8 cellular contexts compared by ENCODE assay signal in genomic region chr19:2739602-2740313, GRCh38. TPM values are rescaled to one million over a fixed set of nuclear protein-coding genes. Genes with fewer than 3 reads are reported as not detected.
A peak's percentile ranks its signal among the peaks of the same experiment; 100 is the strongest.
DNase-seq lines count a peak whose midpoint lies in the region; ATAC-seq and TF ChIP-seq lines count a peak whose summit lies in the region.

TSS of gene SLC39A3 (minus strand) at chr19:2740017. CDS start at chr19:2737257, 2,760 bp downstream.

- no peak within 1 kb of the TSS for H2BK20ac ChIP-seq in H9 (ENCODE audit: low read depth, low read length, poor library complexity, severe bottlenecking)

- H3K18ac ChIP-seq in H9 (ENCODE audit: insufficient read length, low read depth, low read length), result no peak within 1 kb of the TSS

- H3K36me3 ChIP-seq in MM.1S (replicated peaks; ENCODE audit: insufficient read depth, low read length), result no peaks in the 10 kb centered on the region; the same call in 1 of the 2 replicates

- H3K27ac Mint-ChIP-seq in H9 (peak within 1 kb of the TSS in 1 of 3 experiments; percentile 70; a peak in 1 of 7 replicates), nephron (no peak within 1 kb of the TSS)

- H4K20me1 ChIP-seq in H9 (ENCODE audit: control insufficient read depth, insufficient read depth, insufficient read length) (no peaks in the 10 kb centered on the region), MM.1S (ENCODE audit: insufficient read depth, low read length) (no peaks in the 10 kb centered on the region)

- H3K79me2 ChIP-seq in H9 (ENCODE audit: insufficient read depth, low read length), result no peaks in the 10 kb centered on the region
- peaks cover 35% of the 10 kb centered on the region for H3K79me2 ChIP-seq in MM.1S (ENCODE audit: low read length)

- H3T11ph ChIP-seq in H9 (ENCODE audit: low read length), result no peak within 1 kb of the TSS

- peak within 1 kb of the TSS; percentile 81 to 88 for H3K4me3 Mint-ChIP-seq in H9
- peak within 1 kb of the TSS; percentile 83 to 87 (median 85) for H3K4me3 Mint-ChIP-seq in nephron

- peak within 1 kb of the TSS; percentile 89 for H3K4me2 ChIP-seq in H9 (ENCODE audit: insufficient read depth, insufficient read length, low read length)
- H3K4me2 ChIP-seq in MM.1S (ENCODE audit: low read depth, low read length), result peak within 1 kb of the TSS; percentile 70

- H3K4me3 ChIP-seq in MM.1S (ENCODE audit: low read length) (peak within 1 kb of the TSS; percentile 97), fibroblast of the aortic adventitia (ENCODE audit: low read depth, low read length) (peak within 1 kb of the TSS; percentile 97)

- H4K91ac ChIP-seq in H9 (ENCODE audit: insufficient read length, low read depth, low read length), result no peak within 1 kb of the TSS

- no peak within 1 kb of the TSS for H3K56ac ChIP-seq in H9 (ENCODE audit: insufficient read length, low read depth, low read length)

- H3K36me3 Mint-ChIP-seq in H9 (ENCODE audit: insufficient read depth in 1 of 3, low read depth in 3 of 3) (peaks cover 26 to 29% (median 26%) of the 10 kb centered on the region in 3 experiments), nephron (ENCODE audit: low read depth) (peaks cover 17% of the 10 kb centered on the region)

- no peak within 1 kb of the TSS; the same call in 1 of the 2 replicates for H3K14ac ChIP-seq in H9 (ENCODE audit: insufficient read depth, low read length)

- H3K4me1 ChIP-seq in H9 (ENCODE audit: insufficient read depth, low read length) (no peaks in the 10 kb centered on the region), MM.1S (ENCODE audit: low read length) (no peaks in the 10 kb centered on the region)

- peak within 1 kb of the TSS; percentile 59 for H3K9ac ChIP-seq in H9 (ENCODE audit: extremely low read depth, insufficient read length, low read length)
- H3K9ac ChIP-seq in MM.1S (ENCODE audit: low read length), result peak within 1 kb of the TSS; percentile 79

- peaks cover 5% of the 10 kb centered on the region for H3K23me2 ChIP-seq in H9 (ENCODE audit: insufficient read length, low read depth, low read length, poor library complexity, severe bottlenecking)

- H2BK12ac ChIP-seq in H9 (ENCODE audit: insufficient read length, low read depth, low read length), result no peak within 1 kb of the TSS

- no peak within 1 kb of the TSS for H2BK5ac ChIP-seq in H9 (ENCODE audit: insufficient read length, low read length)

- H3K4me1 Mint-ChIP-seq in H9 (peaks cover 5 to 6% of the 10 kb centered on the region in 2 experiments), nephron (peaks cover 5% of the 10 kb centered on the region)

- no peak within 1 kb of the TSS for H2BK120ac ChIP-seq in H9 (ENCODE audit: low read depth, low read length, poor library complexity, severe bottlenecking)

- TF ChIP-seq CTCF in H9 (conservative IDR thresholded peaks at IDR 0.05) (0 out of 3 replicates have a peak, but pooled peaks have one; percentile 10), MM.1S (IDR thresholded peaks at IDR 0.05; ENCODE audit: low read length) (no peak), fibroblast of the aortic adventitia (IDR thresholded peaks at IDR 0.05; ENCODE audit: insufficient read depth, low read length) (peak; percentile 53), nephron (IDR thresholded peaks at IDR 0.05; ENCODE audit: unreplicated experiment in 3 of 3) (peak in 1 of 3 experiments; percentile 17)

- H3F3A ChIP-seq in MM.1S (ENCODE audit: insufficient read depth, low read length), result no peaks in the 10 kb centered on the region; the same call in 1 of the 2 replicates

- peak; percentile 98 for DNase-seq in ELR (ENCODE audit: low read depth)
- DNase-seq in H9, result peak; percentile 98
- DNase-seq in MM.1S, result peak; percentile 99
- peak; percentile 95 for DNase-seq in SHP77 treated with DMSO at 0.1 percent for 48 hours (lab: John Stamatoyannopoulos, UW)
- DNase-seq in activated effector memory CD4-positive, alpha-beta T cell treated with Interleukin-2 at 50 U/mL for 16 hours, result peak; percentile 98
- DNase-seq in fibroblast of the aortic adventitia (ENCODE audit: low read depth), result peak; percentile 99
- peak; percentile 99 for DNase-seq in stimulated activated naive CD8-positive, alpha-beta T cell treated with anti-CD3 and anti-CD28 coated beads, Interleukin-15, Interleukin-2, amounts not matched to agents 100 U/mL and 50 U/mL, for 24 hours

- no peaks in the 10 kb centered on the region for H3K9me3 ChIP-seq in H9 (ENCODE audit: control insufficient read depth, low read depth, low read length)
- H3K9me3 ChIP-seq in MM.1S (replicated peaks; ENCODE audit: insufficient read depth, low read length), result no peaks in the 10 kb centered on the region

- no CpG with 5 or more reads among the region's 64 CpGs for WGBS in H9 (ENCODE audit: extremely low coverage, insufficient read length, low lambda C conversion rate)

- H3K27ac ChIP-seq in H9 (ENCODE audit: insufficient read length, low read depth, low read length), result no peak within 1 kb of the TSS
- H3K27ac ChIP-seq in MM.1S (ENCODE audit: low read length), result peak within 1 kb of the TSS; percentile 6; the same call in 1 of the 2 replicates

- H3K4ac ChIP-seq in H9 (ENCODE audit: low read depth, low read length), result no peak within 1 kb of the TSS

- no peak within 1 kb of the TSS for H4K8ac ChIP-seq in H9 (replicated peaks; ENCODE audit: insufficient read length, low read depth, low read length)

- H2AK5ac ChIP-seq in H9 (ENCODE audit: insufficient read length, low read length), result no peak within 1 kb of the TSS

- H3K27me3 Mint-ChIP-seq in H9 (ENCODE audit: low read depth), result peaks cover 22% of the 10 kb centered on the region
- peaks cover 12% of the 10 kb centered on the region for H3K27me3 Mint-ChIP-seq in nephron (ENCODE audit: low read depth)

- no peak within 1 kb of the TSS for H2BK15ac ChIP-seq in H9 (ENCODE audit: low read depth, low read length)

- no peak within 1 kb of the TSS for H3K23ac ChIP-seq in H9 (ENCODE audit: insufficient read length, low read depth, low read length)

- H3K9me2 ChIP-seq in MM.1S (replicated peaks; ENCODE audit: insufficient read depth, low read length), result no peaks in the 10 kb centered on the region

- H3K9me3 Mint-ChIP-seq in H9 (no peaks in the 10 kb centered on the region; a peak in 1 of 5 replicates), nephron (no peaks in the 10 kb centered on the region)

- H4K5ac ChIP-seq in H9 (ENCODE audit: insufficient read length, low read depth, low read length), result no peak within 1 kb of the TSS

- ATAC-seq in stimulated activated naive CD8-positive, alpha-beta T cell treated with anti-CD3 and anti-CD28 coated beads, Interleukin-15, Interleukin-2, amounts not matched to agents 100 U/mL and 50 U/mL, for 24 hours, result peak; percentile 99

- no peaks in the 10 kb centered on the region for H3K79me1 ChIP-seq in H9 (ENCODE audit: insufficient read depth, low read depth, low read length, poor library complexity, severe bottlenecking)

- H2AFZ ChIP-seq in H9 (ENCODE audit: low read length) (no peak within 1 kb of the TSS), MM.1S (ENCODE audit: low read length) (peak within 1 kb of the TSS; percentile 92)

- H3K27me3 ChIP-seq in H9 (ENCODE audit: insufficient read depth, low read length) (no peaks in the 10 kb centered on the region; the same call in 1 of the 2 replicates), MM.1S (replicated peaks; ENCODE audit: insufficient read depth, low read length) (no peaks in the 10 kb centered on the region)

RNA-seq across cellular contexts. Expression of gene SLC39A3, which starts in this region (rescaled TPM):
- total RNA-seq in H9 (2021) (32.4 and 33.8 TPM in 2 replicates), fibroblast of the aortic adventitia (ENCODE audit: low replicate concordance) (28.4 and 47.8 TPM in 2 replicates)
